In the genomic region with DNA sequence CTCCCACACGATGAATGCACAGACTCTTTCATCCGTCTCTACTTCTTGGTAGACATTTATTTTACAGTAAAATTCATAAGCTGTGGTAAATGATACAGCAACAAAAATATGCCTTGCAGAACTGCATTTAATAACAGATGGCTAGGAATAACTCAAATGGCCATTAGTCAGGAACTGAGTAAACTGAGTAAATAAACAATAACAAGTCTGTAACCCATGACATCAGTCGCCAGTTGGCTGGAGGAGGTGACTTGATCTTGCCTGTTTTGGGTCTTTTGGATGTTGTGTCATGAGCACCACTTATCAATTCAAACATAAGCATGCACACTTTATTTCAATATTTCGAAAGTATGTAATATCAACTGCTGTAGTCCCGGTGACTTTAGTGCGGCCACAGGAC, we compare ENCODE assay signal across 7 cellular contexts.
"Had no signal": no experiment of that assay in that cellular context is flagged by ENCODE, and none has a peak within 500 bp of the region (broad histone marks: within the 10 kb centered on the region; RNA-seq: fewer than 3 reads in every experiment).

No MANE protein-coding gene starts in this region.

- H3K4me1 ChIP-seq: HAP-1 had no signal

- H3K27ac ChIP-seq: HL-60 had no signal

- H3K4me2 ChIP-seq: GM23338 had no signal

- H3K9me3 ChIP-seq: HAP-1 had no signal

- ATAC-seq: GM23338, HepG2, K562 had no signal

- H2AFZ ChIP-seq: GM23338 had no signal

- DNase-seq: H7, KG1 had no signal

- H3K36me3 ChIP-seq: HAP-1 had no signal

- H3K4me3 ChIP-seq: GM23338, HAP-1, K562 had no signal
